In genomic region chr19:48354332-48354992, GRCh38 we compare ENCODE assay signal across 1 cellular context.
TF ChIP-seq lines count a peak whose summit lies in the region.

No MANE protein-coding gene starts in this region.

TF ChIP-seq in HepG2, 621 proteins besides CTCF, POLR2A, EP300 and RAD21 (continued from another document):
- no peak for TF ChIP-seq MLXIP (CRISPR knock-in tag; IDR thresholded peaks at IDR 0.05; ENCODE audit: borderline replicate concordance)
- TF ChIP-seq ATF7 (IDR thresholded peaks at IDR 0.05) = 0 out of 2 replicates have a peak, but pooled peaks have one; percentile 13
- no peak; the same call in 1 of the 2 replicates for TF ChIP-seq ATF7 (CRISPR knock-in tag; IDR thresholded peaks at IDR 0.05)
- TF ChIP-seq RCOR2 (CRISPR knock-in tag; IDR thresholded peaks at IDR 0.05) = peak; percentile 92
- no peak for TF ChIP-seq ZNF619 (CRISPR knock-in tag; IDR thresholded peaks at IDR 0.05)
- peak; percentile 61 for TF ChIP-seq ZNF547 (CRISPR knock-in tag; IDR thresholded peaks at IDR 0.05)
- TF ChIP-seq GZF1 (CRISPR knock-in tag; IDR thresholded peaks at IDR 0.05) = no peak
- TF ChIP-seq RFXAP (CRISPR knock-in tag; IDR thresholded peaks at IDR 0.05; ENCODE audit: borderline replicate concordance) = no peak
- peak; percentile 96 for TF ChIP-seq SAP130 (CRISPR knock-in tag; IDR thresholded peaks at IDR 0.05; ENCODE audit: low read depth)
- TF ChIP-seq ETV6 (CRISPR knock-in tag; conservative IDR thresholded peaks at IDR 0.05) = no peak
- peak; percentile 55; the same call in 1 of the 2 replicates for TF ChIP-seq ZNF143 (CRISPR knock-in tag; IDR thresholded peaks at IDR 0.05)
- no peak for TF ChIP-seq MZF1 (CRISPR knock-in tag; IDR thresholded peaks at IDR 0.05; ENCODE audit: borderline replicate concordance)
- TF ChIP-seq ZNF44 (CRISPR knock-in tag; IDR thresholded peaks at IDR 0.05) = peak; percentile 89; the same call in 1 of the 2 replicates
- TF ChIP-seq BORCS8-MEF2B (CRISPR knock-in tag; IDR thresholded peaks at IDR 0.05) = no peak
- peak; percentile 70; the same call in 1 of the 2 replicates for TF ChIP-seq GFI1 (CRISPR knock-in tag; IDR thresholded peaks at IDR 0.05; ENCODE audit: borderline replicate concordance)
- TF ChIP-seq ZNF589 (CRISPR knock-in tag; conservative IDR thresholded peaks at IDR 0.05) = peak; percentile 54; the same call in 1 of the 2 replicates
- TF ChIP-seq ADNP (CRISPR knock-in tag; IDR thresholded peaks at IDR 0.05) = peak; percentile 97
- no peak for TF ChIP-seq ZNF251 (CRISPR knock-in tag; IDR thresholded peaks at IDR 0.05)
- TF ChIP-seq ZNF850 (CRISPR knock-in tag; conservative IDR thresholded peaks at IDR 0.05) = 0 out of 2 replicates have a peak, but pooled peaks have one; percentile 70
- TF ChIP-seq FOXP1 (IDR thresholded peaks at IDR 0.05) = 0 out of 2 replicates have a peak, but pooled peaks have one; percentile 7
- peak; percentile 82 for TF ChIP-seq FOXP1 (CRISPR knock-in tag; IDR thresholded peaks at IDR 0.05)
- peak; percentile 87 for TF ChIP-seq ZBTB25 (CRISPR knock-in tag; IDR thresholded peaks at IDR 0.05)
- peak; percentile 96 for TF ChIP-seq FOXA3 (CRISPR knock-in tag; IDR thresholded peaks at IDR 0.05)
- no peak for TF ChIP-seq ZZZ3 (CRISPR knock-in tag; IDR thresholded peaks at IDR 0.05; ENCODE audit: borderline replicate concordance)
- TF ChIP-seq ARID5B (CRISPR knock-in tag; IDR thresholded peaks at IDR 0.05) = peak; percentile 94
- TF ChIP-seq ZSCAN5A (CRISPR knock-in tag; IDR thresholded peaks at IDR 0.05; ENCODE audit: borderline replicate concordance) = no peak
- TF ChIP-seq EHMT2 (IDR thresholded peaks at IDR 0.05; ENCODE audit: borderline replicate concordance, low read depth, low read length) = no peak; the same call in 1 of the 2 replicates
- TF ChIP-seq ZXDC (CRISPR knock-in tag; IDR thresholded peaks at IDR 0.05) = no peak
- no peak for TF ChIP-seq ZNF678 (CRISPR knock-in tag; IDR thresholded peaks at IDR 0.05)
- TF ChIP-seq ATF4 (CRISPR knock-in tag; IDR thresholded peaks at IDR 0.05) = peak in 1 of 2 experiments; percentile 66; a peak in 1 of 4 replicates
- no peak for TF ChIP-seq ATM (IDR thresholded peaks at IDR 0.05; ENCODE audit: borderline replicate concordance)
- no peak; the same call in 1 of the 2 replicates for TF ChIP-seq TAF1 (CRISPR knock-in tag; IDR thresholded peaks at IDR 0.05)
- no peak for TF ChIP-seq ZNF556 (CRISPR knock-in tag; IDR thresholded peaks at IDR 0.05; ENCODE audit: borderline replicate concordance)
- no peak for TF ChIP-seq ZNF720 (CRISPR knock-in tag; IDR thresholded peaks at IDR 0.05)
- 0 out of 2 replicates have a peak, but pooled peaks have one; percentile 52 for TF ChIP-seq PITX1 (CRISPR knock-in tag; IDR thresholded peaks at IDR 0.05)
- TF ChIP-seq ZBTB14 (CRISPR knock-in tag; IDR thresholded peaks at IDR 0.05) = no peak
- no peak for TF ChIP-seq CEBPB (IDR thresholded peaks at IDR 0.05; ENCODE audit: borderline replicate concordance, low read depth, low read length)
- TF ChIP-seq KDM5B (CRISPR knock-in tag; IDR thresholded peaks at IDR 0.05; ENCODE audit: borderline replicate concordance) = no peak
- TF ChIP-seq ZFP62 (CRISPR knock-in tag; IDR thresholded peaks at IDR 0.05) = no peak
- peak; percentile 12; the same call in 1 of the 2 replicates for TF ChIP-seq ONECUT2 (CRISPR knock-in tag; IDR thresholded peaks at IDR 0.05)
- peak; percentile 95 for TF ChIP-seq ESRRA (CRISPR knock-in tag; IDR thresholded peaks at IDR 0.05; ENCODE audit: low read depth)
- TF ChIP-seq FOXO1 (CRISPR knock-in tag; IDR thresholded peaks at IDR 0.05) = peak; percentile 93
- no peak for TF ChIP-seq ZNF768 (CRISPR knock-in tag; IDR thresholded peaks at IDR 0.05)
